ENCODE assay signal across 11 cellular contexts in the genomic region with DNA sequence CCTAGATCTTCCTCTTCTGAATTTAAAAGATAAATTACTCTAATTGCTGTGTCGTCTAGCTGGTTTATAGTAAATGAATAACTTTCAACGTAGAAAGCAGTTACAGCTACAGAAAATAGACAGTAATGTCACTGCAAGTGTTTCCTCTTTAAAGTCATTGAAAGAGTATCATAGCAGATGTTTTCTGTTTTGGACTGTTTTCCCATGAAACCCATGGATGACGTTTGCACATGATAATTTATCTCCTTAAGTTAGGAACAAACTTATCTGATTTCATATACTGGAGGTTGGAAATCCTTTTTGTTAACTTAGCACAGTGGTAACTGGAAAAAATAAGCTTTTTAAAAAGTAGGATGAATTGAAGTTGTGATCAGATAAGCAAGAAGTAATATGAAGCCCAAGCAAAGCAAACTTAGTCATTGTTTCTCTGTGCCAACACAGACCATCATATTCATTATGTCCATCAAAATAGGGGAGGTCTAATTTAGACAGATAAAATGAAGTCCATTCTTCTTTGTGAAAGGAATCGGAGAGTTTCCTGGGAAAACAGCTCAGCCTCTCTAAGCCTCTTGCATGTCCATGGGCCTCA.
"Had no signal": no experiment of that assay in that cellular context is flagged by ENCODE, and none has a peak within 500 bp of the region (broad histone marks: within the 10 kb centered on the region; RNA-seq: fewer than 3 reads in every experiment).

No MANE protein-coding gene starts in this region.

- H3K36me3 Mint-ChIP-seq: activated naive CD8-positive, alpha-beta T cell treated with anti-CD3 and anti-CD28 coated beads, Interleukin-2, amount 10 ng/mL, durations not matched to agents 7 days and 5 days; stimulated activated effector memory CD8-positive, alpha-beta T cell treated with anti-CD3 and anti-CD28 coated beads, Interleukin-12 subunit alpha, Interleukin-12 subunit beta, amount 100 ng/mL, for 72 hours had no signal

- H3K4me3 Mint-ChIP-seq: activated naive CD8-positive, alpha-beta T cell treated with anti-CD3 and anti-CD28 coated beads, Interleukin-2, amount 10 ng/mL, durations not matched to agents 7 days and 5 days; stimulated activated effector memory CD8-positive, alpha-beta T cell treated with anti-CD3 and anti-CD28 coated beads, Interleukin-12 subunit alpha, Interleukin-12 subunit beta, amount 100 ng/mL, for 72 hours had no signal

- H3K4me1 Mint-ChIP-seq: activated naive CD8-positive, alpha-beta T cell treated with anti-CD3 and anti-CD28 coated beads, Interleukin-2, amount 10 ng/mL, durations not matched to agents 7 days and 5 days; stimulated activated effector memory CD8-positive, alpha-beta T cell treated with anti-CD3 and anti-CD28 coated beads, Interleukin-12 subunit alpha, Interleukin-12 subunit beta, amount 100 ng/mL, for 72 hours had no signal

- H3K4me3 ChIP-seq: ascending aorta, esophagus muscularis mucosa, SK-N-MC had no signal

- ATAC-seq: activated CD4-positive, CD25-positive, alpha-beta regulatory T cell treated with anti-CD3 and anti-CD28 coated beads, Interleukin-2, amount 50 U/mL, for 24 hours; stimulated activated effector memory CD8-positive, alpha-beta T cell treated with anti-CD3 and anti-CD28 coated beads, Interleukin-12 subunit alpha, Interleukin-12 subunit beta, amount 100 ng/mL, for 72 hours had no signal

- H3K27ac Mint-ChIP-seq: activated naive CD8-positive, alpha-beta T cell treated with anti-CD3 and anti-CD28 coated beads, Interleukin-2, amount 10 ng/mL, durations not matched to agents 7 days and 5 days; stimulated activated effector memory CD8-positive, alpha-beta T cell treated with anti-CD3 and anti-CD28 coated beads, Interleukin-12 subunit alpha, Interleukin-12 subunit beta, amount 100 ng/mL, for 72 hours had no signal

- DNase-seq: activated CD4-positive, alpha-beta T cell treated with anti-CD3 and anti-CD28 coated beads, Interleukin-2, amount 50 U/mL, for 1 hour; activated naive CD4-positive, alpha-beta T cell; activated naive CD8-positive, alpha-beta T cell treated with anti-CD3 and anti-CD28 coated beads, Interleukin-2, amount 10 ng/mL, durations not matched to agents 7 days and 5 days; hippocampal formation; T-helper 1 cell; T1000 had no signal

- H3K27me3 Mint-ChIP-seq: activated naive CD8-positive, alpha-beta T cell treated with anti-CD3 and anti-CD28 coated beads, Interleukin-2, amount 10 ng/mL, durations not matched to agents 7 days and 5 days had no signal
